In the genomic region with DNA sequence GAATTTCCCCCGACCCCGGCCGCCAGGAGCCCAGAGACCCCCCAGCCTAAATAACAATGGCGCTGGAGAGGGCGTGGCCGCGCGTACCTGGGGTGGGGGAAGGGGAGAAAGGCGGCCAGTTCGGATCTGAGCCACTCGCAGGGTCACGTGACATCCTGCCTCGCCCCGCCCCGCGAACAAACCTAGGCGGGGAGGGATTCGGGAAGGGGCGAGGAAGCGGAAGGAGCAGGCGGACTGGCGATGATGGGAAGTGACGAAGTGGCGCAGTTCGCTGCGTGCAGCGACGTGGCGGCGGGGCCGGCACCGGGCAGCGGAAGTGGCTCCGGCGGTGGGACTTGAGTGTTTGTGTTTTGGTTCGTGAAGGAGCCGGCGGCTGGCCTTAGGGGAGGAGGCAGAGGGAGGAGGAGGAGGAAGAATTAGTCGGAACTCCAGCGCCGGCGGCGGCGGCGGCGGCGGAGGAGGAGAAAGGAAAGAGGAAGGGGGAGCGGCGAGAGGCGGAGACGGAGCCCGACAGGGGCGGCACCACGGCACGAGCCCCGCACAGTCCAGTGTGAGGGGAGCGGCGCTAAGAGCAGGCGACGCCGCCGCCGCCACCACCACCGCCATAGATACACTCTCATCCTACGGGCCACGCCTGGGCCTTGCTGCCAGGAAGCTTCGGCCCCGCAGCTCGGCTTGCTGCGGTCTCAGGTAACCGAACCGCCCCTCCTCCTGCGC, we compare ENCODE assay signal across 1 cellular context.
A peak's percentile ranks its signal among the peaks of the same experiment; 100 is the strongest.
TF ChIP-seq lines count a peak whose summit lies in the region.

A gene with protein sequence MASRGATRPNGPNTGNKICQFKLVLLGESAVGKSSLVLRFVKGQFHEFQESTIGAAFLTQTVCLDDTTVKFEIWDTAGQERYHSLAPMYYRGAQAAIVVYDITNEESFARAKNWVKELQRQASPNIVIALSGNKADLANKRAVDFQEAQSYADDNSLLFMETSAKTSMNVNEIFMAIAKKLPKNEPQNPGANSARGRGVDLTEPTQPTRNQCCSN (plus strand): TSS at position 266 of the 717 bp plus-strand sequence. CDS start 3,802 bp downstream, outside the sequence.

TF ChIP-seq in K562, 482 proteins besides CTCF, POLR2A, EP300 and RAD21 (continued from another document and continues in another):
- TF ChIP-seq, protein P1, sequence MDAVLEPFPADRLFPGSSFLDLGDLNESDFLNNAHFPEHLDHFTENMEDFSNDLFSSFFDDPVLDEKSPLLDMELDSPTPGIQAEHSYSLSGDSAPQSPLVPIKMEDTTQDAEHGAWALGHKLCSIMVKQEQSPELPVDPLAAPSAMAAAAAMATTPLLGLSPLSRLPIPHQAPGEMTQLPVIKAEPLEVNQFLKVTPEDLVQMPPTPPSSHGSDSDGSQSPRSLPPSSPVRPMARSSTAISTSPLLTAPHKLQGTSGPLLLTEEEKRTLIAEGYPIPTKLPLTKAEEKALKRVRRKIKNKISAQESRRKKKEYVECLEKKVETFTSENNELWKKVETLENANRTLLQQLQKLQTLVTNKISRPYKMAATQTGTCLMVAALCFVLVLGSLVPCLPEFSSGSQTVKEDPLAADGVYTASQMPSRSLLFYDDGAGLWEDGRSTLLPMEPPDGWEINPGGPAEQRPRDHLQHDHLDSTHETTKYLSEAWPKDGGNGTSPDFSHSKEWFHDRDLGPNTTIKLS (IDR thresholded peaks at IDR 0.05; ENCODE audit: borderline replicate concordance, low read depth): peak; percentile 100
- no peak for TF ChIP-seq TRIM28 (IDR thresholded peaks at IDR 0.05)
- TF ChIP-seq, protein P2, sequence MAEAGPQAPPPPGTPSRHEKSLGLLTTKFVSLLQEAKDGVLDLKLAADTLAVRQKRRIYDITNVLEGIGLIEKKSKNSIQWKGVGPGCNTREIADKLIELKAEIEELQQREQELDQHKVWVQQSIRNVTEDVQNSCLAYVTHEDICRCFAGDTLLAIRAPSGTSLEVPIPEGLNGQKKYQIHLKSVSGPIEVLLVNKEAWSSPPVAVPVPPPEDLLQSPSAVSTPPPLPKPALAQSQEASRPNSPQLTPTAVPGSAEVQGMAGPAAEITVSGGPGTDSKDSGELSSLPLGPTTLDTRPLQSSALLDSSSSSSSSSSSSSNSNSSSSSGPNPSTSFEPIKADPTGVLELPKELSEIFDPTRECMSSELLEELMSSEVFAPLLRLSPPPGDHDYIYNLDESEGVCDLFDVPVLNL (CRISPR knock-in tag; IDR thresholded peaks at IDR 0.05; ENCODE audit: low read depth): peak; percentile 43
- TF ChIP-seq, protein P3, sequence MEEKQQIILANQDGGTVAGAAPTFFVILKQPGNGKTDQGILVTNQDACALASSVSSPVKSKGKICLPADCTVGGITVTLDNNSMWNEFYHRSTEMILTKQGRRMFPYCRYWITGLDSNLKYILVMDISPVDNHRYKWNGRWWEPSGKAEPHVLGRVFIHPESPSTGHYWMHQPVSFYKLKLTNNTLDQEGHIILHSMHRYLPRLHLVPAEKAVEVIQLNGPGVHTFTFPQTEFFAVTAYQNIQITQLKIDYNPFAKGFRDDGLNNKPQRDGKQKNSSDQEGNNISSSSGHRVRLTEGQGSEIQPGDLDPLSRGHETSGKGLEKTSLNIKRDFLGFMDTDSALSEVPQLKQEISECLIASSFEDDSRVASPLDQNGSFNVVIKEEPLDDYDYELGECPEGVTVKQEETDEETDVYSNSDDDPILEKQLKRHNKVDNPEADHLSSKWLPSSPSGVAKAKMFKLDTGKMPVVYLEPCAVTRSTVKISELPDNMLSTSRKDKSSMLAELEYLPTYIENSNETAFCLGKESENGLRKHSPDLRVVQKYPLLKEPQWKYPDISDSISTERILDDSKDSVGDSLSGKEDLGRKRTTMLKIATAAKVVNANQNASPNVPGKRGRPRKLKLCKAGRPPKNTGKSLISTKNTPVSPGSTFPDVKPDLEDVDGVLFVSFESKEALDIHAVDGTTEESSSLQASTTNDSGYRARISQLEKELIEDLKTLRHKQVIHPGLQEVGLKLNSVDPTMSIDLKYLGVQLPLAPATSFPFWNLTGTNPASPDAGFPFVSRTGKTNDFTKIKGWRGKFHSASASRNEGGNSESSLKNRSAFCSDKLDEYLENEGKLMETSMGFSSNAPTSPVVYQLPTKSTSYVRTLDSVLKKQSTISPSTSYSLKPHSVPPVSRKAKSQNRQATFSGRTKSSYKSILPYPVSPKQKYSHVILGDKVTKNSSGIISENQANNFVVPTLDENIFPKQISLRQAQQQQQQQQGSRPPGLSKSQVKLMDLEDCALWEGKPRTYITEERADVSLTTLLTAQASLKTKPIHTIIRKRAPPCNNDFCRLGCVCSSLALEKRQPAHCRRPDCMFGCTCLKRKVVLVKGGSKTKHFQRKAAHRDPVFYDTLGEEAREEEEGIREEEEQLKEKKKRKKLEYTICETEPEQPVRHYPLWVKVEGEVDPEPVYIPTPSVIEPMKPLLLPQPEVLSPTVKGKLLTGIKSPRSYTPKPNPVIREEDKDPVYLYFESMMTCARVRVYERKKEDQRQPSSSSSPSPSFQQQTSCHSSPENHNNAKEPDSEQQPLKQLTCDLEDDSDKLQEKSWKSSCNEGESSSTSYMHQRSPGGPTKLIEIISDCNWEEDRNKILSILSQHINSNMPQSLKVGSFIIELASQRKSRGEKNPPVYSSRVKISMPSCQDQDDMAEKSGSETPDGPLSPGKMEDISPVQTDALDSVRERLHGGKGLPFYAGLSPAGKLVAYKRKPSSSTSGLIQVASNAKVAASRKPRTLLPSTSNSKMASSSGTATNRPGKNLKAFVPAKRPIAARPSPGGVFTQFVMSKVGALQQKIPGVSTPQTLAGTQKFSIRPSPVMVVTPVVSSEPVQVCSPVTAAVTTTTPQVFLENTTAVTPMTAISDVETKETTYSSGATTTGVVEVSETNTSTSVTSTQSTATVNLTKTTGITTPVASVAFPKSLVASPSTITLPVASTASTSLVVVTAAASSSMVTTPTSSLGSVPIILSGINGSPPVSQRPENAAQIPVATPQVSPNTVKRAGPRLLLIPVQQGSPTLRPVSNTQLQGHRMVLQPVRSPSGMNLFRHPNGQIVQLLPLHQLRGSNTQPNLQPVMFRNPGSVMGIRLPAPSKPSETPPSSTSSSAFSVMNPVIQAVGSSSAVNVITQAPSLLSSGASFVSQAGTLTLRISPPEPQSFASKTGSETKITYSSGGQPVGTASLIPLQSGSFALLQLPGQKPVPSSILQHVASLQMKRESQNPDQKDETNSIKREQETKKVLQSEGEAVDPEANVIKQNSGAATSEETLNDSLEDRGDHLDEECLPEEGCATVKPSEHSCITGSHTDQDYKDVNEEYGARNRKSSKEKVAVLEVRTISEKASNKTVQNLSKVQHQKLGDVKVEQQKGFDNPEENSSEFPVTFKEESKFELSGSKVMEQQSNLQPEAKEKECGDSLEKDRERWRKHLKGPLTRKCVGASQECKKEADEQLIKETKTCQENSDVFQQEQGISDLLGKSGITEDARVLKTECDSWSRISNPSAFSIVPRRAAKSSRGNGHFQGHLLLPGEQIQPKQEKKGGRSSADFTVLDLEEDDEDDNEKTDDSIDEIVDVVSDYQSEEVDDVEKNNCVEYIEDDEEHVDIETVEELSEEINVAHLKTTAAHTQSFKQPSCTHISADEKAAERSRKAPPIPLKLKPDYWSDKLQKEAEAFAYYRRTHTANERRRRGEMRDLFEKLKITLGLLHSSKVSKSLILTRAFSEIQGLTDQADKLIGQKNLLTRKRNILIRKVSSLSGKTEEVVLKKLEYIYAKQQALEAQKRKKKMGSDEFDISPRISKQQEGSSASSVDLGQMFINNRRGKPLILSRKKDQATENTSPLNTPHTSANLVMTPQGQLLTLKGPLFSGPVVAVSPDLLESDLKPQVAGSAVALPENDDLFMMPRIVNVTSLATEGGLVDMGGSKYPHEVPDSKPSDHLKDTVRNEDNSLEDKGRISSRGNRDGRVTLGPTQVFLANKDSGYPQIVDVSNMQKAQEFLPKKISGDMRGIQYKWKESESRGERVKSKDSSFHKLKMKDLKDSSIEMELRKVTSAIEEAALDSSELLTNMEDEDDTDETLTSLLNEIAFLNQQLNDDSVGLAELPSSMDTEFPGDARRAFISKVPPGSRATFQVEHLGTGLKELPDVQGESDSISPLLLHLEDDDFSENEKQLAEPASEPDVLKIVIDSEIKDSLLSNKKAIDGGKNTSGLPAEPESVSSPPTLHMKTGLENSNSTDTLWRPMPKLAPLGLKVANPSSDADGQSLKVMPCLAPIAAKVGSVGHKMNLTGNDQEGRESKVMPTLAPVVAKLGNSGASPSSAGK (IDR thresholded peaks at IDR 0.05): peak; percentile 75
- TF ChIP-seq, protein P4, sequence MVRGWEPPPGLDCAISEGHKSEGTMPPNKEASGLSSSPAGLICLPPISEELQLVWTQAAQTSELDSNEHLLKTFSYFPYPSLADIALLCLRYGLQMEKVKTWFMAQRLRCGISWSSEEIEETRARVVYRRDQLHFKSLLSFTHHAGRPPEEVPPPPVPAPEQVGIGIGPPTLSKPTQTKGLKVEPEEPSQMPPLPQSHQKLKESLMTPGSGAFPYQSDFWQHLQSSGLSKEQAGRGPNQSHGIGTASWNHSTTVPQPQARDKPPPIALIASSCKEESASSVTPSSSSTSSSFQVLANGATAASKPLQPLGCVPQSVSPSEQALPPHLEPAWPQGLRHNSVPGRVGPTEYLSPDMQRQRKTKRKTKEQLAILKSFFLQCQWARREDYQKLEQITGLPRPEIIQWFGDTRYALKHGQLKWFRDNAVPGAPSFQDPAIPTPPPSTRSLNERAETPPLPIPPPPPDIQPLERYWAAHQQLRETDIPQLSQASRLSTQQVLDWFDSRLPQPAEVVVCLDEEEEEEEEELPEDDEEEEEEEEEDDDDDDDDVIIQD (CRISPR knock-in tag; IDR thresholded peaks at IDR 0.05): no peak
- TF ChIP-seq GABPB1 (CRISPR knock-in tag; IDR thresholded peaks at IDR 0.05): peak; percentile 96
- 0 out of 2 replicates have a peak, but pooled peaks have one; percentile 18 for TF ChIP-seq CEBPG (CRISPR knock-in tag; IDR thresholded peaks at IDR 0.05)
- no peak for TF ChIP-seq CEBPG (tag; conservative IDR thresholded peaks at IDR 0.05 in 1 of 2, IDR thresholded peaks at IDR 0.05 in 1 of 2)
- TF ChIP-seq, protein P5, sequence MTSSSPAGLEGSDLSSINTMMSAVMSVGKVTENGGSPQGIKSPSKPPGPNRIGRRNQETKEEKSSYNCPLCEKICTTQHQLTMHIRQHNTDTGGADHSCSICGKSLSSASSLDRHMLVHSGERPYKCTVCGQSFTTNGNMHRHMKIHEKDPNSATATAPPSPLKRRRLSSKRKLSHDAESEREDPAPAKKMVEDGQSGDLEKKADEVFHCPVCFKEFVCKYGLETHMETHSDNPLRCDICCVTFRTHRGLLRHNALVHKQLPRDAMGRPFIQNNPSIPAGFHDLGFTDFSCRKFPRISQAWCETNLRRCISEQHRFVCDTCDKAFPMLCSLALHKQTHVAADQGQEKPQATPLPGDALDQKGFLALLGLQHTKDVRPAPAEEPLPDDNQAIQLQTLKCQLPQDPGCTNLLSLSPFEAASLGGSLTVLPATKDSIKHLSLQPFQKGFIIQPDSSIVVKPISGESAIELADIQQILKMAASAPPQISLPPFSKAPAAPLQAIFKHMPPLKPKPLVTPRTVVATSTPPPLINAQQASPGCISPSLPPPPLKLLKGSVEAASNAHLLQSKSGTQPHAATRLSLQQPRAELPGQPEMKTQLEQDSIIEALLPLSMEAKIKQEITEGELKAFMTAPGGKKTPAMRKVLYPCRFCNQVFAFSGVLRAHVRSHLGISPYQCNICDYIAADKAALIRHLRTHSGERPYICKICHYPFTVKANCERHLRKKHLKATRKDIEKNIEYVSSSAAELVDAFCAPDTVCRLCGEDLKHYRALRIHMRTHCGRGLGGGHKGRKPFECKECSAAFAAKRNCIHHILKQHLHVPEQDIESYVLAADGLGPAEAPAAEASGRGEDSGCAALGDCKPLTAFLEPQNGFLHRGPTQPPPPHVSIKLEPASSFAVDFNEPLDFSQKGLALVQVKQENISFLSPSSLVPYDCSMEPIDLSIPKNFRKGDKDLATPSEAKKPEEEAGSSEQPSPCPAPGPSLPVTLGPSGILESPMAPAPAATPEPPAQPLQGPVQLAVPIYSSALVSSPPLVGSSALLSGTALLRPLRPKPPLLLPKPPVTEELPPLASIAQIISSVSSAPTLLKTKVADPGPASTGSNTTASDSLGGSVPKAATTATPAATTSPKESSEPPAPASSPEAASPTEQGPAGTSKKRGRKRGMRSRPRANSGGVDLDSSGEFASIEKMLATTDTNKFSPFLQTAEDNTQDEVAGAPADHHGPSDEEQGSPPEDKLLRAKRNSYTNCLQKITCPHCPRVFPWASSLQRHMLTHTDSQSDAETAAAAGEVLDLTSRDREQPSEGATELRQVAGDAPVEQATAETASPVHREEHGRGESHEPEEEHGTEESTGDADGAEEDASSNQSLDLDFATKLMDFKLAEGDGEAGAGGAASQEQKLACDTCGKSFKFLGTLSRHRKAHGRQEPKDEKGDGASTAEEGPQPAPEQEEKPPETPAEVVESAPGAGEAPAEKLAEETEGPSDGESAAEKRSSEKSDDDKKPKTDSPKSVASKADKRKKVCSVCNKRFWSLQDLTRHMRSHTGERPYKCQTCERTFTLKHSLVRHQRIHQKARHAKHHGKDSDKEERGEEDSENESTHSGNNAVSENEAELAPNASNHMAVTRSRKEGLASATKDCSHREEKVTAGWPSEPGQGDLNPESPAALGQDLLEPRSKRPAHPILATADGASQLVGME (CRISPR knock-in tag; IDR thresholded peaks at IDR 0.05): peak; percentile 12; the same call in 1 of the 2 replicates
- TF ChIP-seq HIVEP1 (CRISPR knock-in tag; IDR thresholded peaks at IDR 0.05): no peak
- TF ChIP-seq ETS2 (tag; IDR thresholded peaks at IDR 0.05; ENCODE audit: borderline replicate concordance, poor library complexity, severe bottlenecking): no peak
- no peak for TF ChIP-seq KDM1A (IDR thresholded peaks at IDR 0.05)
- TF ChIP-seq, protein P6, sequence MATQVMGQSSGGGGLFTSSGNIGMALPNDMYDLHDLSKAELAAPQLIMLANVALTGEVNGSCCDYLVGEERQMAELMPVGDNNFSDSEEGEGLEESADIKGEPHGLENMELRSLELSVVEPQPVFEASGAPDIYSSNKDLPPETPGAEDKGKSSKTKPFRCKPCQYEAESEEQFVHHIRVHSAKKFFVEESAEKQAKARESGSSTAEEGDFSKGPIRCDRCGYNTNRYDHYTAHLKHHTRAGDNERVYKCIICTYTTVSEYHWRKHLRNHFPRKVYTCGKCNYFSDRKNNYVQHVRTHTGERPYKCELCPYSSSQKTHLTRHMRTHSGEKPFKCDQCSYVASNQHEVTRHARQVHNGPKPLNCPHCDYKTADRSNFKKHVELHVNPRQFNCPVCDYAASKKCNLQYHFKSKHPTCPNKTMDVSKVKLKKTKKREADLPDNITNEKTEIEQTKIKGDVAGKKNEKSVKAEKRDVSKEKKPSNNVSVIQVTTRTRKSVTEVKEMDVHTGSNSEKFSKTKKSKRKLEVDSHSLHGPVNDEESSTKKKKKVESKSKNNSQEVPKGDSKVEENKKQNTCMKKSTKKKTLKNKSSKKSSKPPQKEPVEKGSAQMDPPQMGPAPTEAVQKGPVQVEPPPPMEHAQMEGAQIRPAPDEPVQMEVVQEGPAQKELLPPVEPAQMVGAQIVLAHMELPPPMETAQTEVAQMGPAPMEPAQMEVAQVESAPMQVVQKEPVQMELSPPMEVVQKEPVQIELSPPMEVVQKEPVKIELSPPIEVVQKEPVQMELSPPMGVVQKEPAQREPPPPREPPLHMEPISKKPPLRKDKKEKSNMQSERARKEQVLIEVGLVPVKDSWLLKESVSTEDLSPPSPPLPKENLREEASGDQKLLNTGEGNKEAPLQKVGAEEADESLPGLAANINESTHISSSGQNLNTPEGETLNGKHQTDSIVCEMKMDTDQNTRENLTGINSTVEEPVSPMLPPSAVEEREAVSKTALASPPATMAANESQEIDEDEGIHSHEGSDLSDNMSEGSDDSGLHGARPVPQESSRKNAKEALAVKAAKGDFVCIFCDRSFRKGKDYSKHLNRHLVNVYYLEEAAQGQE (CRISPR knock-in tag; IDR thresholded peaks at IDR 0.05; ENCODE audit: low read depth): no peak
- no peak for TF ChIP-seq HDAC3 (IDR thresholded peaks at IDR 0.05; ENCODE audit: borderline replicate concordance, partially characterized antibody)
- TF ChIP-seq POLR2AphosphoS5 (IDR thresholded peaks at IDR 0.05; ENCODE audit: control insufficient read depth, insufficient read depth, low read depth, low read length): peak; percentile 94
- TF ChIP-seq FOS (IDR thresholded peaks at IDR 0.05; ENCODE audit: extremely low read depth, insufficient read length): no peak
- no peak; the same call in 1 of the 2 replicates for TF ChIP-seq CC2D1A (IDR thresholded peaks at IDR 0.05)
- TF ChIP-seq NEUROD1 (IDR thresholded peaks at IDR 0.05; ENCODE audit: borderline replicate concordance, low read depth, low read length, partially characterized antibody): peak; percentile 55
- TF ChIP-seq ERF (CRISPR knock-in tag; IDR thresholded peaks at IDR 0.05): peak; percentile 34; the same call in 1 of the 2 replicates
- TF ChIP-seq NFRKB (IDR thresholded peaks at IDR 0.05; ENCODE audit: low read depth): 0 out of 2 replicates have a peak, but pooled peaks have one; percentile 22
